Comparison of ENCODE assay signal across 11 cellular contexts in the genomic region with DNA sequence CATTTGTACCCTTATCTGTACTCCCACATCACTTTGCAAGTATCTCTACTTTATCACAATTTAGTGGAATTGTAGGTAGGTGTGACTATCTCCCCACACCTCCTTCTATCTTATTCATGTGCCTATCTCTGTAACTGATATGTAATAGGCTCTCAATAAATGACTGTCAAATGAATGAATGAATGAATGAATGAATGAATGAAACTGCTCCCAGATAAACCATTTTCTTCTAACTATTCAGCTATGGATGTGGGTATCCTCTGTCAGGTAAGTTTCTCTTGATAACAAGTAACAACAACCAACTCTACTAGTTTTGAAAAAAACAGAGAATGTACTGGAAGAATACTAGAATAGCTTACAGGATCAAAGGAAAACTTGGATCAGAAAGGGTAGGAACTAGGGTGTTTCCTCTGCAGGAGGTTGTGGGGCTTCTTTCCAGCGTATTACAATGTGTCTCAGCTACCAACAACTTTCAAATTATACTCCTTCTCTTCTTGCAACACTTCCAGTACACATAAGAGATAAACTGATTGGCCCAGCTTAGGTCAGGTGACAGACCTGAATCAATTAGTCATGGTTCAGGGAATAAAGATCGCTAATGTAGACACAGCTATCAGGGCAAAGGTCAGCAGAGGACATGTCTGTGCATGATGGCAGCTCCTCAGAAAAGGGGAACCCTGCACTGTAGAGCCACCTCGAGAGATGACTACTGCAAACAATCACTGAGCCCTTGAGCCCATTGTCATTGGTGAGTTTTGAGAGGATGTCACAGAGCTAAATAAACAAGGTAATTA. TPM values are rescaled to one million over a fixed set of nuclear protein-coding genes. Genes with fewer than 3 reads are reported as not detected.
DNase-seq lines count a peak whose midpoint lies in the region; ATAC-seq and TF ChIP-seq lines count a peak whose summit lies in the region.
"Had no signal": no experiment of that assay in that cellular context is flagged by ENCODE, and none has a peak within 500 bp of the region (broad histone marks: within the 10 kb centered on the region; RNA-seq: fewer than 3 reads in every experiment).

No MANE protein-coding gene starts in this region.

- in situ Hi-C loops in Caki2 (cut with HindIII; ENCODE audit: low pct_unique_long_range_greater_than_20kb, low sequenced_read_pairs): no loop called here

- H3K9me3 ChIP-seq in ectodermal cell (ENCODE audit: control insufficient read depth, low read length): no peaks in the 10 kb centered on the region

- H3K4me3 ChIP-seq in ectodermal cell (ENCODE audit: insufficient read depth, low read depth, low read length) (no peak overlapping the region), lower leg skin (ENCODE audit: low read depth, poor library complexity, severe bottlenecking) (no peak overlapping the region)

- intact Hi-C loops in Right ventricle myocardium inferior (cut with DNase I) (no loop called here), lower leg skin (cut with DNase I; ENCODE audit: low total_unique reads) (no loop called here)

- H3K36me3 ChIP-seq in ectodermal cell (ENCODE audit: control insufficient read depth, insufficient read depth, low read length): no peaks in the 10 kb centered on the region

- H3K27me3 ChIP-seq in ectodermal cell (ENCODE audit: control insufficient read depth, insufficient read depth, low read length, poor library complexity, severe bottlenecking): no peaks in the 10 kb centered on the region

- WGBS in ectodermal cell, 2 experiments: 77% methylated on average over 3 of the region's 3 CpGs
- 43 to 47% methylated on average over 3 of the region's 3 CpGs for WGBS in lower leg skin, 2 donors

- ATAC-seq in GM19025 (IDR thresholded peaks at IDR 0.05; ENCODE audit: low read depth, unreplicated experiment) (peak; percentile 83), Right ventricle myocardium inferior (no peak), HG02852 (IDR thresholded peaks at IDR 0.05; ENCODE audit: unreplicated experiment) (no peak)

- DNase-seq in Caki2 (ENCODE audit: low read depth): peak; percentile 20
- DNase-seq in HuH-7 (ENCODE audit: low spot score): peak; percentile 14
- no peak for DNase-seq in Right ventricle myocardium inferior (ENCODE audit: missing footprints)
- DNase-seq in lower leg skin (ENCODE audit: low spot score in 2 of 2): no peak
- no peak for DNase-seq in NCI-H2081 (lab: John Stamatoyannopoulos, UW)
- DNase-seq: activated CD4-positive, alpha-beta T cell treated with anti-CD3 and anti-CD28 coated beads, Interleukin-2, amount 50 U/mL, for 48 hours; naive B cell; stimulated activated CD4-positive, alpha-beta T cell treated with anti-CD3 and anti-CD28 coated beads, Interleukin-1b, Interleukin-23, amount 100 ng/mL, for 48 hours had no signal

- TF ChIP-seq POLR2A in lower leg skin (IDR thresholded peaks at IDR 0.05): no peak

- H3K4me1 ChIP-seq in ectodermal cell (ENCODE audit: control insufficient read depth, insufficient read depth, low read length): peaks cover 29% of the 10 kb centered on the region

- peak overlapping the region; percentile 22 for H3K27ac ChIP-seq in ectodermal cell (ENCODE audit: insufficient read depth, low read depth, low read length, poor library complexity, severe bottlenecking)

- no peak for TF ChIP-seq CTCF in lower leg skin (IDR thresholded peaks at IDR 0.05)

RNA-seq across cellular contexts. Expression of a gene that starts 37.0 kb away (rescaled TPM):
- 11.6 and 25.9 TPM in 2 replicates for total RNA-seq in Caki2 (2014; rRNA removed; shearing (Covaris generic); ENCODE audit: low replicate concordance)
- polyA plus RNA-seq in ectodermal cell (2013, experiment 1 of 4): 37.0 TPM
- 40.1 TPM for polyA plus RNA-seq in ectodermal cell (2013, experiment 2 of 4)
- polyA plus RNA-seq in ectodermal cell (2013, experiment 3 of 4): 32.1 TPM
- polyA plus RNA-seq in ectodermal cell (2013, experiment 4 of 4): 34.2 TPM
- total RNA-seq in Right ventricle myocardium inferior (29.7 TPM), lower leg skin (10 to 100 TPM; 25.1 to 34.6 (median 29.8) TPM)

Comparison
In these comparisons a context has a peak if more than half of its experiments do, and no peak if none do; other contexts are left out.
1. DNase-seq: peak in Caki2 (single experiment) and HuH-7 (single experiment); none in Right ventricle myocardium inferior (single experiment), lower leg skin (0 of 2) and NCI-H2081 (0 of 2).